In the genomic region with DNA sequence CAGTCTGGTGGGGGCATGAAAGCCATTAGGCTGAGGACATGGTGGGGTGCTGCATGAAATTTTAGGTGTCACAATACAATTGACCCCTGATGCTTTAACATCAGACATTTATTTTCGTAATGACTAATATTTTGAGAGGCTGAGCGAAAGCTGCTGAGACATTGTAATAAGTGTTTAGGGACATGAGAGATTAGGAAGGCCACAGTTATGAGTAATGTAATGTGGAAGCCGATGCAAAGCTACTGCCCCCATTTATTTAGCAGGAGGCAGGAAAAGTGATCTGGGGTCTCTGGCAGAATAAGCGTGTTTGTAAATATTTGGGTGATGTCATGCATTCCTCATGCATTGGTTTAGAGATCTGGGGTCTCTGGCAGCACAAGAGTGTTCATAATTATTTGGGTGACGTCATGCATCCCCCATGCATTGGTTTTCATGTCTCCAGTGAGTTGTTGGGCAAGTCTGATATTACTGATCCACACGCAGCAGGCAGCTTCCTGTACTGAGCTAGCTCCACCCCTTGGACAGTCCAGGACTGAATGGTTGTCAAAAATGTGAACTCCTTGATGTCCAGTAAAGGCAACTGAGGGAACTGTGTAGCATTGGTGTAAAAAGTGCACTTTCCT, we compare ENCODE assay signal across 7 cellular contexts.
DNase-seq lines count a peak whose midpoint lies in the region; TF ChIP-seq lines count a peak whose summit lies in the region.
"Not testable (repeated sequence)": the region's sequence is repeated elsewhere in the genome, so short reads cannot be mapped to it uniquely, and the experiment has no call there.

No MANE protein-coding gene starts in this region.

- not testable (repeated sequence) for H3K79me2 ChIP-seq in osteoblast (ENCODE audit: insufficient read depth, low read length)

- not testable (repeated sequence) for H4K20me1 ChIP-seq in osteoblast (ENCODE audit: insufficient read depth, low read length)

- TF ChIP-seq CTCF in BJ (IDR thresholded peaks at IDR 0.05; ENCODE audit: insufficient read depth, low read depth, low read length); osteoblast (IDR thresholded peaks at IDR 0.05; ENCODE audit: extremely low read depth, low read depth, low read length): not testable (repeated sequence)

- not testable (repeated sequence) for H3K4me3 ChIP-seq in BJ (ENCODE audit: low read depth, low read length); osteoblast (ENCODE audit: insufficient read depth, low read length)
- H3K4me3 ChIP-seq in adipocyte (ENCODE audit: low read length) = peak overlapping the region; percentile 31

- peak overlapping the region; percentile 78 for H3K27ac ChIP-seq in osteoblast (ENCODE audit: low read depth, low read length)

- peak overlapping the region; percentile 53 for H3K4me2 ChIP-seq in osteoblast (ENCODE audit: insufficient read depth, low read length)

- not testable (repeated sequence) for H3K36me3 ChIP-seq in BJ (ENCODE audit: control insufficient read depth, insufficient read depth, low read length); adipocyte (ENCODE audit: control insufficient read depth, insufficient read depth, low read length, severe bottlenecking); osteoblast (ENCODE audit: insufficient read depth, low read length)

- POLR2A ChIA-PET in BJ (lab: Charles Lee) = not testable (repeated sequence)

- CTCF ChIA-PET in BJ (lab: Yijun Ruan, JAX) = not testable (repeated sequence)

- H3K4me1 ChIP-seq in adipocyte (ENCODE audit: control insufficient read depth, insufficient read depth, low read length) = peaks cover 12% of the 10 kb centered on the region
- not testable (repeated sequence) for H3K4me1 ChIP-seq in osteoblast (ENCODE audit: insufficient read depth, low read length)

- not testable (repeated sequence) for H2AFZ ChIP-seq in osteoblast (ENCODE audit: low read length)

- not testable (repeated sequence) for H3K27me3 ChIP-seq in BJ (ENCODE audit: control insufficient read depth, insufficient read depth, low read length); adipocyte (replicated peaks; ENCODE audit: control insufficient read depth, insufficient read depth, low read length); osteoblast (ENCODE audit: insufficient read depth, low read length)

- not testable (repeated sequence) for H3K9ac ChIP-seq in adipocyte (ENCODE audit: low read length)

- DNase-seq in BJ (ENCODE audit: low read depth) (peak; percentile 19), HCEC 1CT (peak; percentile 58), NCI-H226 (peak; percentile 39), adipocyte (ENCODE audit: low read depth) (peak; percentile 45), dedifferentiated amniotic fluid mesenchymal stem cell (ENCODE audit: extremely low spot score) (peak; percentile 26), glomerular visceral epithelial cell (ENCODE audit: extremely low spot score) (peak; percentile 79)
- not testable (repeated sequence) for DNase-seq in osteoblast (ENCODE audit: insufficient read length, low spot score, missing footprints)

- H3K9me3 ChIP-seq in adipocyte (ENCODE audit: control insufficient read depth, low read length); osteoblast (ENCODE audit: low read depth, low read length): not testable (repeated sequence)
